In the genomic region with DNA sequence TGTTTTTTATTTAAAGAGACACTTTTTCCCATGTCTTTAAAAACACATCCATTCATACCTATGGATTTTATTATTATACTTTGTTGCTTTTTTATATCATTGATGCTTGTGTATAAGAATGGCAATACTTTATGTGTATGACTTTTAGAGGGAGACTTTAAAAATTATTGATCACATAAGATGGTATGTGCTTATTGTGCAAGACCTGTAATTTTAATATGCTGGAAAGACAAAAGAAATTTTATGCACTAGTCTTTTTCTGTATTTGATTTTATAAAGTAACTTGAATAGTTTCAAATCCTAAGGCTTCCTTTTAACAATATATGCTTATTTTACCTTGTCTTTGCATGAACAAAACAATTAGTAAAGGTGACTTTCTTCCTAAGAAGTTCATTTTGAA, we compare ENCODE assay signal across 32 cellular contexts.
"Had no signal": no experiment of that assay in that cellular context is flagged by ENCODE, and none has a peak within 500 bp of the region (broad histone marks: within the 10 kb centered on the region; RNA-seq: fewer than 3 reads in every experiment).

No MANE protein-coding gene starts in this region.

- H3K27ac ChIP-seq: neutrophil, parathyroid adenoma, psoas muscle, skin epidermis, spleen, suprapubic skin, testis, tibial artery, transverse colon, upper lobe of right lung, uterus had no signal

- H3K4me3 ChIP-seq: psoas muscle, skin epidermis, smooth muscle cell, spleen, suprapubic skin, testis, tibial artery, transverse colon, upper lobe of right lung, uterus had no signal

- H3K9ac ChIP-seq: parathyroid adenoma had no signal

- H3K36me3 ChIP-seq: neutrophil, spleen, suprapubic skin, tibial artery, transverse colon, upper lobe of right lung, uterus had no signal

- ATAC-seq: naive thymus-derived CD8-positive, alpha-beta T cell; natural killer cell treated with Interleukin-12 subunit alpha and Interleukin-12 subunit beta and Interleukin-15 and Interleukin-18, amount 100 ng/mL, for 72 hours; psoas muscle; right cardiac atrium; sciatic nerve; stimulated activated memory B cell treated with anti-CD40 and anti-IgM and Interleukin-4, amounts not matched to agents 10 μg/mL and 1 μg/mL and 100 μg/mL, for 72 hours; stimulated activated naive CD8-positive, alpha-beta T cell treated with anti-CD3 and anti-CD28 coated beads, Interleukin-15, amount 100 ng/mL, for 72 hours; stimulated activated naive CD8-positive, alpha-beta T cell treated with anti-CD3 and anti-CD28 coated beads, Interleukin-15, Interleukin-2, amounts not matched to agents 100 U/mL and 50 U/mL, for 24 hours; upper lobe of right lung had no signal

- H3K27ac Mint-ChIP-seq: naive thymus-derived CD8-positive, alpha-beta T cell; natural killer cell treated with Interleukin-12 subunit alpha and Interleukin-12 subunit beta and Interleukin-15 and Interleukin-18, amount 100 ng/mL, for 72 hours; nephron progenitor cell; stimulated activated memory B cell treated with anti-CD40 and anti-IgM and Interleukin-4, amounts not matched to agents 10 μg/mL and 1 μg/mL and 100 μg/mL, for 72 hours; stimulated activated naive CD8-positive, alpha-beta T cell treated with anti-CD3 and anti-CD28 coated beads, Interleukin-15, amount 100 ng/mL, for 72 hours; type B pancreatic cell had no signal

- H3K36me3 Mint-ChIP-seq: naive thymus-derived CD8-positive, alpha-beta T cell; natural killer cell treated with Interleukin-12 subunit alpha and Interleukin-12 subunit beta and Interleukin-15 and Interleukin-18, amount 100 ng/mL, for 72 hours; stimulated activated memory B cell treated with anti-CD40 and anti-IgM and Interleukin-4, amounts not matched to agents 10 μg/mL and 1 μg/mL and 100 μg/mL, for 72 hours; type B pancreatic cell had no signal

- H2AFZ ChIP-seq: parathyroid adenoma had no signal

- H3K9me3 ChIP-seq: neutrophil, psoas muscle, spleen, suprapubic skin, testis, tibial artery, transverse colon, upper lobe of right lung, uterus had no signal

- H3K4me3 Mint-ChIP-seq: naive thymus-derived CD8-positive, alpha-beta T cell; natural killer cell treated with Interleukin-12 subunit alpha and Interleukin-12 subunit beta and Interleukin-15 and Interleukin-18, amount 100 ng/mL, for 72 hours; nephron progenitor cell; neural crest cell; stimulated activated memory B cell treated with anti-CD40 and anti-IgM and Interleukin-4, amounts not matched to agents 10 μg/mL and 1 μg/mL and 100 μg/mL, for 72 hours; stimulated activated naive CD8-positive, alpha-beta T cell treated with anti-CD3 and anti-CD28 coated beads, Interleukin-15, amount 100 ng/mL, for 72 hours; type B pancreatic cell had no signal

- H3K9me3 Mint-ChIP-seq: nephron progenitor cell; neural crest cell; stimulated activated memory B cell treated with anti-CD40 and anti-IgM and Interleukin-4, amounts not matched to agents 10 μg/mL and 1 μg/mL and 100 μg/mL, for 72 hours; type B pancreatic cell had no signal

- H3K4me2 ChIP-seq: smooth muscle cell had no signal

- DNase-seq: naive thymus-derived CD8-positive, alpha-beta T cell; nephron progenitor cell; nucleus accumbens; posterior cingulate gyrus; psoas muscle; right cardiac atrium; spleen; stimulated activated CD4-positive, alpha-beta T cell treated with anti-CD3 and anti-CD28 coated beads, Interleukin-12 subunit alpha, Interleukin-12 subunit beta, amount 100 ng/mL, for 4 hours; stimulated activated CD4-positive, alpha-beta T cell treated with anti-CD3 and anti-CD28 coated beads, Interleukin-1b, Interleukin-23, amount 100 ng/mL, for 48 hours; stimulated activated CD4-positive, alpha-beta T cell treated with anti-CD3 and anti-CD28 coated beads, Interleukin-4, amount 100 ng/mL, for 1 hour; stimulated activated CD4-positive, alpha-beta T cell treated with anti-CD3 and anti-CD28 coated beads, Interleukin-4, amount 100 ng/mL, for 4 hours; stimulated activated CD8-positive, alpha-beta memory T cell treated with anti-CD3 and anti-CD28 coated beads, Interleukin-4, amount 100 ng/mL, for 48 hours; stimulated activated naive CD4-positive, alpha-beta T cell; stimulated activated naive CD8-positive, alpha-beta T cell treated with anti-CD3 and anti-CD28 coated beads, Interleukin-15, amount 100 ng/mL, for 72 hours; stimulated activated naive CD8-positive, alpha-beta T cell treated with anti-CD3 and anti-CD28 coated beads, Interleukin-15, Interleukin-2, amounts not matched to agents 100 U/mL and 50 U/mL, for 24 hours; substantia nigra; testis; tibial artery; transverse colon; upper lobe of right lung; uterus had no signal

- H3K27me3 ChIP-seq: neutrophil, spleen, suprapubic skin, testis, tibial artery, transverse colon, upper lobe of right lung, uterus had no signal

- H3K4me1 Mint-ChIP-seq: naive thymus-derived CD8-positive, alpha-beta T cell; neural crest cell; stimulated activated memory B cell treated with anti-CD40 and anti-IgM and Interleukin-4, amounts not matched to agents 10 μg/mL and 1 μg/mL and 100 μg/mL, for 72 hours; stimulated activated naive CD8-positive, alpha-beta T cell treated with anti-CD3 and anti-CD28 coated beads, Interleukin-15, amount 100 ng/mL, for 72 hours had no signal

- H3K27me3 Mint-ChIP-seq: natural killer cell treated with Interleukin-12 subunit alpha and Interleukin-12 subunit beta and Interleukin-15 and Interleukin-18, amount 100 ng/mL, for 72 hours; progenitor cell of endocrine pancreas; stimulated activated memory B cell treated with anti-CD40 and anti-IgM and Interleukin-4, amounts not matched to agents 10 μg/mL and 1 μg/mL and 100 μg/mL, for 72 hours; stimulated activated naive CD8-positive, alpha-beta T cell treated with anti-CD3 and anti-CD28 coated beads, Interleukin-15, amount 100 ng/mL, for 72 hours; type B pancreatic cell had no signal

- H3K4me1 ChIP-seq: spleen, testis, upper lobe of right lung had no signal
